In the genomic region with DNA sequence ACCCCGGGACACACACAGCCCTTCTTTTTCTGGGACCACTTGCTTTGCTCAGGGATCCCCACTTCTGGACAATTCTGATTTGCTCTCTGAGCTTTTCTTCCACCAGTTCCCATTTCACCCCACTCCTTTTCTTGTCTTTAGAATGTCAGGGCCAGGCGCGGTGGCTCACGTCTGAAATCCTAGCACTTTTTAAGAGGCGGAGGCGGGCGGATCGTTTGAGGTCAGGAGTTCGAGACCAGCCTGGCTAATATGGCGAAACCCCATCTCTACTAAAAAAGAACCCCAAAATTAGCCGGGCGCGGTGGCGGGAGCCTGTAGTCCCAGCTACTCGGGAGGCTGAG, we compare ENCODE assay signal across 1 cellular context.
TF ChIP-seq lines count a peak whose summit lies in the region.

No MANE protein-coding gene starts in this region.

TF ChIP-seq in IMR-90, 13 proteins besides CTCF, POLR2A, EP300 and RAD21:
- TF ChIP-seq, protein P1, sequence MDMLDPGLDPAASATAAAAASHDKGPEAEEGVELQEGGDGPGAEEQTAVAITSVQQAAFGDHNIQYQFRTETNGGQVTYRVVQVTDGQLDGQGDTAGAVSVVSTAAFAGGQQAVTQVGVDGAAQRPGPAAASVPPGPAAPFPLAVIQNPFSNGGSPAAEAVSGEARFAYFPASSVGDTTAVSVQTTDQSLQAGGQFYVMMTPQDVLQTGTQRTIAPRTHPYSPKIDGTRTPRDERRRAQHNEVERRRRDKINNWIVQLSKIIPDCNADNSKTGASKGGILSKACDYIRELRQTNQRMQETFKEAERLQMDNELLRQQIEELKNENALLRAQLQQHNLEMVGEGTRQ (IDR thresholded peaks at IDR 0.05; ENCODE audit: low read depth, low read length) = no peak
- TF ChIP-seq NFE2L2 (IDR thresholded peaks at IDR 0.05; ENCODE audit: low read depth, low read length) (no peak), MAZ (IDR thresholded peaks at IDR 0.05; ENCODE audit: borderline replicate concordance, low read depth, low read length) (no peak), CHD1 (IDR thresholded peaks at IDR 0.05; ENCODE audit: low read depth, low read length) (no peak), CEBPB (IDR thresholded peaks at IDR 0.05; ENCODE audit: low read depth, low read length) (no peak)
